Comparison of ENCODE assay signal across 11 cellular contexts in genomic region chr1:218459450-218459849, GRCh38.
A peak's percentile ranks its signal among the peaks of the same experiment; 100 is the strongest.
DNase-seq lines count a peak whose midpoint lies in the region; ATAC-seq and TF ChIP-seq lines count a peak whose summit lies in the region.
"Had no signal": no experiment of that assay in that cellular context is flagged by ENCODE, and none has a peak within 500 bp of the region (broad histone marks: within the 10 kb centered on the region; RNA-seq: fewer than 3 reads in every experiment).

No MANE protein-coding gene starts in this region.

- intact Hi-C loops in testis (cut with DNase I; ENCODE audit: low total_unique reads): no loop called here

- H3K36me3 Mint-ChIP-seq in effector memory CD8-positive, alpha-beta T cell (ENCODE audit: insufficient read depth): no peaks in the 10 kb centered on the region

- H3K4me3 Mint-ChIP-seq in effector memory CD8-positive, alpha-beta T cell: no peak overlapping the region
- H3K4me3 Mint-ChIP-seq: activated CD4-positive, alpha-beta T cell treated with anti-CD3 and anti-CD28 coated beads for 36 hours had no signal

- peaks cover 28% of the 10 kb centered on the region for H3K4me1 ChIP-seq in testis

- WGBS in testis, 2 donors: 37 to 42% methylated on average over 7 to 8 of the region's 8 CpGs

- no peaks in the 10 kb centered on the region for H3K9me3 Mint-ChIP-seq in effector memory CD8-positive, alpha-beta T cell

- H3K9me3 ChIP-seq in testis: no peaks in the 10 kb centered on the region

- no peaks in the 10 kb centered on the region for H3K27me3 ChIP-seq in testis

- DNase-seq in NCI-H2029 treated with DMSO at 0.1 percent for 48 hours (lab: John Stamatoyannopoulos, UW) (peak; percentile 29), lung microvascular endothelial cell (ENCODE audit: low read depth in 2 of 2) (peak; percentile 72 to 74), testis (peak; percentile 58), NCI-H2171 treated with DMSO at 0.1 percent for 48 hours (lab: John Stamatoyannopoulos, UW) (no peak), occipital lobe (lab: John Stamatoyannopoulos, UW) (no peak)
- DNase-seq in effector memory CD8-positive, alpha-beta T cell: no peak
- DNase-seq in stimulated activated naive CD8-positive, alpha-beta T cell treated with anti-CD3 and anti-CD28 coated beads, Interleukin-15, Interleukin-2, amounts not matched to agents 100 U/mL and 50 U/mL, for 24 hours: no peak
- DNase-seq: activated CD4-positive, alpha-beta T cell treated with anti-CD3 and anti-CD28 coated beads for 36 hours; NCI-H1048; OCI-M1 had no signal

- no peak overlapping the region for H3K4me3 ChIP-seq in testis

- H3K4me1 Mint-ChIP-seq in effector memory CD8-positive, alpha-beta T cell (ENCODE audit: low read depth in 2 of 2): no peaks in the 10 kb centered on the region
- H3K4me1 Mint-ChIP-seq: activated CD4-positive, alpha-beta T cell treated with anti-CD3 and anti-CD28 coated beads for 36 hours had no signal

- no peak for TF ChIP-seq POLR2A in testis (IDR thresholded peaks at IDR 0.05)

- H3K27me3 Mint-ChIP-seq in effector memory CD8-positive, alpha-beta T cell: no peaks in the 10 kb centered on the region

- H3K36me3 ChIP-seq in testis (ENCODE audit: low read depth, missing control alignments): no peaks in the 10 kb centered on the region

- no peak for ATAC-seq in effector memory CD8-positive, alpha-beta T cell (replicated peaks)
- no peak for ATAC-seq in stimulated activated naive CD8-positive, alpha-beta T cell treated with anti-CD3 and anti-CD28 coated beads, Interleukin-15, Interleukin-2, amounts not matched to agents 100 U/mL and 50 U/mL, for 24 hours
- ATAC-seq: activated CD4-positive, alpha-beta T cell treated with anti-CD3 and anti-CD28 coated beads for 36 hours had no signal

- H3K27ac Mint-ChIP-seq in effector memory CD8-positive, alpha-beta T cell: no peak overlapping the region
- H3K27ac Mint-ChIP-seq: activated CD4-positive, alpha-beta T cell treated with anti-CD3 and anti-CD28 coated beads for 36 hours had no signal

- TF ChIP-seq CTCF in testis (IDR thresholded peaks at IDR 0.05): no peak

- peak overlapping the region; percentile 66 for H3K27ac ChIP-seq in cingulate gyrus (ENCODE audit: low read depth, low read length)
- peak overlapping the region; percentile 70 to 80 for H3K27ac ChIP-seq in testis

Comparison
In these comparisons a context has a peak if more than half of its experiments do, and no peak if none do; other contexts are left out.
1. DNase-seq: peak in NCI-H2029 treated with DMSO at 0.1 percent for 48 hours (single experiment), lung microvascular endothelial cell (2 of 2) and testis (single experiment); none in effector memory CD8-positive, alpha-beta T cell (0 of 3), NCI-H2171 treated with DMSO at 0.1 percent for 48 hours (single experiment), stimulated activated naive CD8-positive, alpha-beta T cell treated with anti-CD3 and anti-CD28 coated beads, Interleukin-15, Interleukin-2, amounts not matched to agents 100 U/mL and 50 U/mL, for 24 hours (single experiment) and occipital lobe (single experiment).